ENCODE assay signal across 1 cellular context in genomic region chr5:84480873-84481637, GRCh38.
TF ChIP-seq lines count a peak whose summit lies in the region.

No MANE protein-coding gene starts in this region.

TF ChIP-seq in GM23338, 12 proteins besides CTCF, POLR2A, EP300 and RAD21 (continued from another document):
- TF ChIP-seq ZNF462 (CRISPR knock-in tag; IDR thresholded peaks at IDR 0.05) (peak; percentile 75), NANOG (IDR thresholded peaks at IDR 0.05; ENCODE audit: borderline replicate concordance) (peak; percentile 98)
TF ChIP-seq in GM23338: peak in this region for 4.
